8 cellular contexts compared by ENCODE assay signal in genomic region chrX:153598541-153599191, GRCh38. TPM values are rescaled to one million over a fixed set of nuclear protein-coding genes. Genes with fewer than 3 reads are reported as not detected.
DNase-seq lines count a peak whose midpoint lies in the region; ATAC-seq and TF ChIP-seq lines count a peak whose summit lies in the region.

Gene CCNQ (minus strand): TSS chrX:153599139. CDS start chrX:153599073, 66 bp downstream.

- peaks cover 43% of the 10 kb centered on the region for H3K4me1 ChIP-seq in left ventricle myocardium inferior

- peak within 1 kb of the TSS; percentile 82 for H3K4me3 ChIP-seq in left ventricle myocardium inferior

- no peaks in the 10 kb centered on the region for H3K36me3 Mint-ChIP-seq in activated naive CD8-positive, alpha-beta T cell

- TF ChIP-seq CTCF in left ventricle myocardium inferior (IDR thresholded peaks at IDR 0.05; ENCODE audit: borderline replicate concordance), result no peak

- H3K27ac Mint-ChIP-seq in activated naive CD8-positive, alpha-beta T cell, result peak within 1 kb of the TSS; percentile 34

- no peaks in the 10 kb centered on the region for H3K36me3 ChIP-seq in left ventricle myocardium inferior

- peak; percentile 11 for DNase-seq in NCI-H510A (lab: John Stamatoyannopoulos, UW)
- DNase-seq in NCI-H510A treated with DMSO at 0.1 percent for 48 hours (lab: John Stamatoyannopoulos, UW), result no peak
- peak; percentile 51 for DNase-seq in NCI-H69 (lab: John Stamatoyannopoulos, UW)
- DNase-seq in left ventricle myocardium inferior, result no peak
- no peak for DNase-seq in pulmonary artery endothelial cell (ENCODE audit: low read depth, low spot score)
- DNase-seq in cortex of kidney (lab: John Stamatoyannopoulos, UW), result no peak

- H3K4me1 Mint-ChIP-seq in activated naive CD8-positive, alpha-beta T cell (ENCODE audit: low read depth), result peaks cover 32% of the 10 kb centered on the region

- peak within 1 kb of the TSS; percentile 90 for H3K27ac ChIP-seq in left ventricle myocardium inferior (replicated peaks)

- H3K9me3 ChIP-seq in left ventricle myocardium inferior (replicated peaks), result no peaks in the 10 kb centered on the region

- H3K9me3 Mint-ChIP-seq in activated naive CD8-positive, alpha-beta T cell (ENCODE audit: low read depth), result no peaks in the 10 kb centered on the region

- intact Hi-C loops in left ventricle myocardium inferior (cut with micrococcal nuclease), result no loop called here

- peak; percentile 51 for ATAC-seq in HG02763 (IDR thresholded peaks at IDR 0.05; ENCODE audit: unreplicated experiment)

- no peaks in the 10 kb centered on the region for H3K27me3 Mint-ChIP-seq in activated naive CD8-positive, alpha-beta T cell

- H3K4me3 Mint-ChIP-seq in activated naive CD8-positive, alpha-beta T cell, result peak within 1 kb of the TSS; percentile 89

- no peaks in the 10 kb centered on the region for H3K27me3 ChIP-seq in left ventricle myocardium inferior (ENCODE audit: low read depth)

RNA-seq across cellular contexts. Expression of gene CCNQ, which starts in this region (rescaled TPM):
- 39.3 TPM for total RNA-seq in left ventricle myocardium inferior
- total RNA-seq in pulmonary artery endothelial cell, result 40.4 and 49.2 TPM in 2 replicates

Comparison
In these comparisons a context has a peak if more than half of its experiments do, and no peak if none do; other contexts are left out.
1. DNase-seq: peak in NCI-H510A (single experiment) and NCI-H69 (single experiment); none in NCI-H510A treated with DMSO at 0.1 percent for 48 hours (single experiment), left ventricle myocardium inferior (single experiment), pulmonary artery endothelial cell (single experiment) and cortex of kidney (single experiment).